ENCODE assay signal across 8 cellular contexts in the genomic region with DNA sequence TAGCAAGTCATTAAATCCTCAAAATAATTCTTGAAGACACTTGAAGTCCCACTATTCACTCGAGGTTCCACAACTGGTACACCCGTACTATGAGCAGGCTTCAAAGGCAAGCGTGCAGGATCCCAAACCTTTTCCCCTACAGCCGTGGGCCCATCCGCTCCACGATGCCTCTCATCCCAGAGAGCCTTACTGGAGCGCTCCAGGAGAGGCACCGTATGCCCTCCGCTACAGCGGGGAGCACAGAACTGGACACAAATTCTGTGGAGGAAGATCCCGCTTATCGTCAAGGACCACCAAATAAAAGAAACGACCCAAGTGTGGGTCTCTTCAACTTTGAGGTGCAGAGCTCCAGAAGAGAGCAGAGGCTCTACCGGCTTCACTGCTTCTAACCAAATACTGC. TPM values are rescaled to one million over a fixed set of nuclear protein-coding genes. Genes with fewer than 3 reads are reported as not detected.
DNase-seq lines count a peak whose midpoint lies in the region; TF ChIP-seq lines count a peak whose summit lies in the region.

No MANE protein-coding gene starts in this region.

- H3K9me3 ChIP-seq in HUES48 (ENCODE audit: control insufficient read depth, insufficient read depth, low read length) (no peaks in the 10 kb centered on the region), mucosa of rectum (ENCODE audit: control insufficient read depth in 2 of 2, low read length in 2 of 2) (no peaks in the 10 kb centered on the region)

- H3K4me1 Mint-ChIP-seq in chondrocyte (ENCODE audit: low read depth), result peaks cover 30% of the 10 kb centered on the region

- H3K9ac ChIP-seq in HUES48 (ENCODE audit: low read depth, low read length) (peak overlapping the region; percentile 23), mucosa of rectum (ENCODE audit: low read depth in 1 of 2, low read length in 2 of 2) (peak overlapping the region; percentile 68 to 84)

- H3K27me3 Mint-ChIP-seq in chondrocyte (ENCODE audit: low read depth), result no peaks in the 10 kb centered on the region

- peak overlapping the region; percentile 94 for H3K27ac Mint-ChIP-seq in chondrocyte (ENCODE audit: unreplicated experiment)

- H3K27ac ChIP-seq in HUES48 (ENCODE audit: low read depth, low read length), result no peak overlapping the region
- peak overlapping the region in 1 of 2 donors; percentile 41 for H3K27ac ChIP-seq in mucosa of rectum (ENCODE audit: low read depth in 2 of 2, low read length in 2 of 2)

- H3K27me3 ChIP-seq in HUES48 (ENCODE audit: control insufficient read depth, insufficient read depth, low read length) (no peaks in the 10 kb centered on the region), mucosa of rectum (ENCODE audit: control insufficient read depth in 2 of 2, insufficient read depth in 2 of 2, low read length in 2 of 2) (no peaks in the 10 kb centered on the region)

- DNase-seq in 8988T (peak; percentile 9), chondrocyte (ENCODE audit: low spot score) (peak; percentile 39), NCI-H69 (lab: John Stamatoyannopoulos, UW) (no peak), Ammon's horn (ENCODE audit: low spot score) (no peak), NCI-H1436 (lab: John Stamatoyannopoulos, UW) (no peak)
- no peak for DNase-seq in central memory CD4-positive, alpha-beta T cell

- peak overlapping the region; percentile 99 for H3K4me3 Mint-ChIP-seq in chondrocyte (ENCODE audit: unreplicated experiment)

- H3K9me3 Mint-ChIP-seq in chondrocyte (ENCODE audit: low read depth), result no peaks in the 10 kb centered on the region

- peaks cover 14% of the 10 kb centered on the region for H3K36me3 Mint-ChIP-seq in chondrocyte (ENCODE audit: low read depth)

- H3K4me3 ChIP-seq in HUES48 (ENCODE audit: low read depth, low read length) (peak overlapping the region; percentile 92), mucosa of rectum (ENCODE audit: low read length in 2 of 2) (peak overlapping the region; percentile 85 to 99)

- peaks cover 38% of the 10 kb centered on the region for H3K36me3 ChIP-seq in HUES48 (ENCODE audit: control insufficient read depth, insufficient read depth, low read length)
- H3K36me3 ChIP-seq in mucosa of rectum (ENCODE audit: control insufficient read depth in 2 of 2, insufficient read depth in 2 of 2, low read length in 2 of 2), result peaks cover 31 to 33% of the 10 kb centered on the region in 2 donors

- 0 out of 2 replicates have a peak, but pooled peaks cover 2% of the 10 kb centered on the region for H3K4me1 ChIP-seq in HUES48 (ENCODE audit: control insufficient read depth, insufficient read depth, low read length)
- peaks cover 12 to 16% of the 10 kb centered on the region in 2 donors for H3K4me1 ChIP-seq in mucosa of rectum (ENCODE audit: control insufficient read depth in 2 of 2, insufficient read depth in 2 of 2, low read length in 2 of 2)

- TF ChIP-seq CTCF in chondrocyte (IDR thresholded peaks at IDR 0.05), result no peak

RNA-seq across cellular contexts. Expression of gene NOL6, which starts 0.5 kb away (rescaled TPM):
- 30.4 to 48.1 TPM (median 31.1 TPM) in 3 replicates for total RNA-seq in chondrocyte

RNA-seq across cellular contexts. Expression of gene AQP3, which starts 25.8 kb away (rescaled TPM):
- 3.6 to 4.0 TPM (median 3.6 TPM) in 3 replicates for total RNA-seq in chondrocyte

RNA-seq across cellular contexts. Expression of gene ANKRD18B, which starts 50.8 kb away (rescaled TPM):
- 1.4 to 2.3 TPM (median 2.2 TPM) in 3 replicates for total RNA-seq in chondrocyte

Comparison
In these comparisons a context has a peak if more than half of its experiments do, and no peak if none do; other contexts are left out.
1. DNase-seq: peak in 8988T (single experiment) and chondrocyte (single experiment); none in NCI-H69 (single experiment), Ammon's horn (single experiment), NCI-H1436 (single experiment) and central memory CD4-positive, alpha-beta T cell (single experiment).